ENCODE assay signal across 1 cellular context in genomic region chr16:88844412-88845118, GRCh38.
TF ChIP-seq lines count a peak whose summit lies in the region.

No MANE protein-coding gene starts in this region.

TF ChIP-seq in H1, 55 proteins besides CTCF, POLR2A, EP300 and RAD21:
- no peak for TF ChIP-seq NRF1 (IDR thresholded peaks at IDR 0.05; ENCODE audit: low read depth, low read length)
- no peak for TF ChIP-seq ZNF274 (IDR thresholded peaks at IDR 0.05; ENCODE audit: borderline replicate concordance, extremely low read depth, low read length)
- no peak for TF ChIP-seq SIN3A (conservative IDR thresholded peaks at IDR 0.05 in 1 of 2, IDR thresholded peaks at IDR 0.05 in 1 of 2; ENCODE audit: low read depth in 1 of 2, low read length in 2 of 2)
- TF ChIP-seq, protein P1, sequence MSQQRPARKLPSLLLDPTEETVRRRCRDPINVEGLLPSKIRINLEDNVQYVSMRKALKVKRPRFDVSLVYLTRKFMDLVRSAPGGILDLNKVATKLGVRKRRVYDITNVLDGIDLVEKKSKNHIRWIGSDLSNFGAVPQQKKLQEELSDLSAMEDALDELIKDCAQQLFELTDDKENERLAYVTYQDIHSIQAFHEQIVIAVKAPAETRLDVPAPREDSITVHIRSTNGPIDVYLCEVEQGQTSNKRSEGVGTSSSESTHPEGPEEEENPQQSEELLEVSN (IDR thresholded peaks at IDR 0.05): no peak
- peak; percentile 62; the same call in 1 of the 2 replicates for TF ChIP-seq GABPA (IDR thresholded peaks at IDR 0.05; ENCODE audit: borderline replicate concordance, insufficient read depth, low read length)
